Comparison of ENCODE assay signal across 2 cellular contexts in the genomic region with DNA sequence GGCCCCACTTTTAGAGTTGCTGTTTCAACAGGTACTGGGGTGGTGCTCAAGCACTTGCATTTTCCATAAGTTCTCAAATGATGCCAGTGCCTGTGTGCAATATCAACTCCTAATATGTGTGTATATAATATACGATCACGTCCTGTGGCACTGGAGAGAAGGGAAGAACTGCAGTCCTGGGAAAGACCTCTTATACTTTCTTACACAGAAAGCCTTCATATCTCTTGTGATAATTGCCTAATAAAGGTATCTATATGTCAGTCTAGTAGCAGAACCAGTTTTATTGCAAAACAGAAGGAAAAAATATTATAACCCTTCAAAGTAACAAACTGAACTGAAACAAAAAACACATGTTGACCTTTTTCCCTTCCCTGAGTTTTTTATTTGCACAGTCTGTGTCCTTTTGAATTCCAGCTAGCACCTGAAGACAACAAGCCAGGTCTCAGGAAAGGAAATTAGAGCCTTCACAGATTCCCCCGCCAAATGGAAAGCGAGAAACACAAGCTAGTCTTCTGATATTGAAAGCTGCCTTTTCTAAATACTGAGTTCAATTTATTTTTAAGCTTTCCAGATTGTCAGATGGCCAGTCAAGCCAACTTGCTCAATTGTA.
A peak's percentile ranks its signal among the peaks of the same experiment; 100 is the strongest.
TF ChIP-seq lines count a peak whose summit lies in the region.

No MANE protein-coding gene starts in this region.

TF ChIP-seq in liver, 16 proteins besides CTCF, POLR2A, EP300 and RAD21:
- peak in 1 of 2 donors; percentile 14 for TF ChIP-seq HNF4A (conservative IDR thresholded peaks at IDR 0.05)
- no peak for TF ChIP-seq NR2F2 (IDR thresholded peaks at IDR 0.05)
- TF ChIP-seq, protein P1, sequence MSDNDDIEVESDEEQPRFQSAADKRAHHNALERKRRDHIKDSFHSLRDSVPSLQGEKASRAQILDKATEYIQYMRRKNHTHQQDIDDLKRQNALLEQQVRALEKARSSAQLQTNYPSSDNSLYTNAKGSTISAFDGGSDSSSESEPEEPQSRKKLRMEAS (IDR thresholded peaks at IDR 0.05) = peak; percentile 4

TF ChIP-seq in HepG2, 621 proteins besides CTCF, POLR2A, EP300 and RAD21:
- TF ChIP-seq, protein P2, sequence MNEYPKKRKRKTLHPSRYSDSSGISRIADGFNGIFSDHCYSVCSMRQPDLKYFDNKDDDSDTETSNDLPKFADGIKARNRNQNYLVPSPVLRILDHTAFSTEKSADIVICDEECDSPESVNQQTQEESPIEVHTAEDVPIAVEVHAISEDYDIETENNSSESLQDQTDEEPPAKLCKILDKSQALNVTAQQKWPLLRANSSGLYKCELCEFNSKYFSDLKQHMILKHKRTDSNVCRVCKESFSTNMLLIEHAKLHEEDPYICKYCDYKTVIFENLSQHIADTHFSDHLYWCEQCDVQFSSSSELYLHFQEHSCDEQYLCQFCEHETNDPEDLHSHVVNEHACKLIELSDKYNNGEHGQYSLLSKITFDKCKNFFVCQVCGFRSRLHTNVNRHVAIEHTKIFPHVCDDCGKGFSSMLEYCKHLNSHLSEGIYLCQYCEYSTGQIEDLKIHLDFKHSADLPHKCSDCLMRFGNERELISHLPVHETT (CRISPR knock-in tag; conservative IDR thresholded peaks at IDR 0.05) = no peak
- TF ChIP-seq ZC3H4 (CRISPR knock-in tag; IDR thresholded peaks at IDR 0.05; ENCODE audit: borderline replicate concordance) (no peak), ATF7 (IDR thresholded peaks at IDR 0.05) (no peak), ATF7 (CRISPR knock-in tag; IDR thresholded peaks at IDR 0.05) (no peak), NCOA2 (CRISPR knock-in tag; IDR thresholded peaks at IDR 0.05) (no peak), SYNCRIP (IDR thresholded peaks at IDR 0.05; ENCODE audit: insufficient read depth, low read depth, low read length) (no peak), ZNF614 (CRISPR knock-in tag; IDR thresholded peaks at IDR 0.05; ENCODE audit: borderline replicate concordance) (no peak), MEF2D (CRISPR knock-in tag; IDR thresholded peaks at IDR 0.05) (no peak), ZNF160 (CRISPR knock-in tag; IDR thresholded peaks at IDR 0.05) (no peak), ZNF772 (CRISPR knock-in tag; IDR thresholded peaks at IDR 0.05) (no peak)
TF ChIP-seq in HepG2: peak in this region for 0.
